In genomic region chr14:60164404-60164716, GRCh38 we compare ENCODE assay signal across 8 cellular contexts. TPM values are rescaled to one million over a fixed set of nuclear protein-coding genes. Genes with fewer than 3 reads are reported as not detected.
A peak's percentile ranks its signal among the peaks of the same experiment; 100 is the strongest.
DNase-seq lines count a peak whose midpoint lies in the region; ATAC-seq and TF ChIP-seq lines count a peak whose summit lies in the region.

No MANE protein-coding gene starts in this region.

- in situ Hi-C loops in astrocyte of the spinal cord (cut with HindIII; ENCODE audit: low sequenced_read_pairs): no loop called here

- H3F3A ChIP-seq in SK-N-SH (replicated peaks; ENCODE audit: insufficient read depth): peaks cover 7% of the 10 kb centered on the region

- no peak for DNase-seq in SK-N-SH
- DNase-seq in astrocyte of the spinal cord (ENCODE audit: low read depth, low spot score): no peak
- no peak for DNase-seq in mesenchymal stem cell
- DNase-seq in amniotic stem cell (lab: John Stamatoyannopoulos, UW): no peak
- no peak for DNase-seq in epidermal melanocyte (ENCODE audit: insufficient read length, low spot score)
- no peak for DNase-seq in AG08396 (ENCODE audit: low spot score)

- H3K27ac ChIP-seq in SK-N-SH (ENCODE audit: low read depth in 2 of 2, low read length in 1 of 2) (peak overlapping the region; percentile 78 to 96), mesenchymal stem cell (ENCODE audit: low read length, poor library complexity, severe bottlenecking) (peak overlapping the region; percentile 79)

- no peaks in the 10 kb centered on the region for H3K9me3 ChIP-seq in SK-N-SH
- no peaks in the 10 kb centered on the region for H3K9me3 ChIP-seq in mesenchymal stem cell (ENCODE audit: control insufficient read depth, low read length)

- H3K9ac ChIP-seq in SK-N-SH (peak overlapping the region; percentile 82), mesenchymal stem cell (ENCODE audit: low read length) (peak overlapping the region; percentile 96)

- no peak overlapping the region for H4K8ac ChIP-seq in mesenchymal stem cell (ENCODE audit: low read length)

- peak overlapping the region; percentile 79 to 94 for H3K4me3 ChIP-seq in SK-N-SH (ENCODE audit: low read depth in 2 of 2, low read length in 1 of 2)
- H3K4me3 ChIP-seq in astrocyte of the spinal cord (ENCODE audit: low read depth, low read length): peak overlapping the region; percentile 92
- peak overlapping the region; percentile 91 to 94 for H3K4me3 ChIP-seq in mesenchymal stem cell (ENCODE audit: insufficient read depth in 1 of 2, low read depth in 1 of 2, low read length in 2 of 2)

- H3K23ac ChIP-seq in mesenchymal stem cell (ENCODE audit: low read length in 2 of 2): no peak overlapping the region

- no peak for TF ChIP-seq EP300 in SK-N-SH (IDR thresholded peaks at IDR 0.05; ENCODE audit: borderline replicate concordance in 1 of 2, low read depth in 1 of 2, low read length in 1 of 2)

- H3K27me3 ChIP-seq in SK-N-SH (ENCODE audit: insufficient read depth) (no peaks in the 10 kb centered on the region), mesenchymal stem cell (ENCODE audit: control insufficient read depth in 1 of 2, insufficient read depth in 1 of 2, low read length in 2 of 2) (no peaks in the 10 kb centered on the region)

- H3K18ac ChIP-seq in mesenchymal stem cell (ENCODE audit: low read depth in 1 of 2, low read length in 2 of 2): no peak overlapping the region

- H2BK120ac ChIP-seq in mesenchymal stem cell (ENCODE audit: low read depth, low read length): no peak overlapping the region

- no peak overlapping the region for H3K4ac ChIP-seq in mesenchymal stem cell (ENCODE audit: low read depth in 1 of 2, low read length in 2 of 2)

- H3K14ac ChIP-seq in mesenchymal stem cell (ENCODE audit: low read length in 2 of 2): no peak overlapping the region

- no peak overlapping the region for H2BK12ac ChIP-seq in mesenchymal stem cell (ENCODE audit: low read length in 2 of 2)

- WGBS in SK-N-SH (ENCODE audit: low lambda C conversion rate): 8% methylated on average over 5 of the region's 5 CpGs
- WGBS in mesenchymal stem cell: 52% methylated on average over 4 of the region's 5 CpGs

- H3K4me1 ChIP-seq in SK-N-SH (ENCODE audit: control insufficient read depth in 1 of 2, insufficient read depth in 2 of 2, low read depth in 1 of 2, low read length in 1 of 2): peaks cover 12 to 13% of the 10 kb centered on the region in 2 experiments; a peak in 3 of 4 replicates
- H3K4me1 ChIP-seq in mesenchymal stem cell (ENCODE audit: control insufficient read depth, insufficient read depth, low read depth, low read length): peaks cover 1% of the 10 kb centered on the region

- no peak overlapping the region for H2AK5ac ChIP-seq in mesenchymal stem cell (ENCODE audit: low read length, severe bottlenecking)

- ATAC-seq in SK-N-SH treated with all-trans-retinoic acid at 6 μM for 48 hours: no peak
- ATAC-seq in HG03175 (IDR thresholded peaks at IDR 0.05; ENCODE audit: unreplicated experiment): peak; percentile 10

- POLR2A ChIA-PET in SK-N-SH (lab: Yijun Ruan, JAX): interaction anchor here (1.2 to 1.5 kb wide), 4 partner anchors 13 to 84 kb away, joined by 3 to 16 read pairs (median 8); partner anchors contain the start of genes PCNX4 and PPM1A

- peaks cover 8% of the 10 kb centered on the region for H3K79me1 ChIP-seq in mesenchymal stem cell (replicated peaks; ENCODE audit: low read length, poor library complexity, severe bottlenecking)

- TF ChIP-seq CTCF in SK-N-SH (IDR thresholded peaks at IDR 0.05) (no peak), astrocyte of the spinal cord (IDR thresholded peaks at IDR 0.05; ENCODE audit: low read depth, low read length) (no peak)

- H3K9me2 ChIP-seq in SK-N-SH: no peaks in the 10 kb centered on the region

- H4K91ac ChIP-seq in mesenchymal stem cell (ENCODE audit: low read length): no peak overlapping the region

- no peaks in the 10 kb centered on the region for H4K20me1 ChIP-seq in SK-N-SH (ENCODE audit: insufficient read depth)

- no peak for TF ChIP-seq RAD21 in SK-N-SH (IDR thresholded peaks at IDR 0.05; ENCODE audit: low read length)

- no peak overlapping the region for H2BK15ac ChIP-seq in mesenchymal stem cell (ENCODE audit: low read depth, poor library complexity, severe bottlenecking)

- CTCF ChIA-PET in SK-N-SH (lab: Yijun Ruan, JAX): interaction anchor here (0.7 to 3.5 kb wide), 5 partner anchors 9 to 200 kb away, joined by 3 to 14 read pairs (median 3); no protein-coding TSS in a partner anchor

- H2AFZ ChIP-seq in SK-N-SH (ENCODE audit: low read depth): peak overlapping the region; percentile 80; the same call in 1 of the 2 replicates
- no peak overlapping the region for H2AFZ ChIP-seq in mesenchymal stem cell (ENCODE audit: low read depth, low read length)

- peaks cover 47% of the 10 kb centered on the region for H3K79me2 ChIP-seq in SK-N-SH (ENCODE audit: insufficient read depth)

- H2BK5ac ChIP-seq in mesenchymal stem cell (ENCODE audit: low read depth, low read length, poor library complexity, severe bottlenecking): no peak overlapping the region

- H3K36me3 ChIP-seq in SK-N-SH (replicated peaks in 1 of 2; ENCODE audit: control insufficient read depth in 1 of 2, insufficient read depth in 2 of 2, low read length in 1 of 2): peaks cover 4 to 7% of the 10 kb centered on the region in 2 experiments
- H3K36me3 ChIP-seq in mesenchymal stem cell (ENCODE audit: control insufficient read depth in 1 of 2, insufficient read depth in 2 of 2, low read depth in 1 of 2, low read length in 2 of 2): peaks cover 0 to 3% of the 10 kb centered on the region in 2 experiments

- peak overlapping the region; percentile 87 for H3K4me2 ChIP-seq in SK-N-SH
- peak overlapping the region; percentile 64 for H3K4me2 ChIP-seq in mesenchymal stem cell (ENCODE audit: low read length, poor library complexity, severe bottlenecking)

TF ChIP-seq in SK-N-SH, 30 proteins besides CTCF, POLR2A, EP300 and RAD21:
- TF ChIP-seq NFIC (IDR thresholded peaks at IDR 0.05; ENCODE audit: borderline replicate concordance) (peak; percentile 22; the same call in 1 of the 2 replicates), CHD2 (IDR thresholded peaks at IDR 0.05; ENCODE audit: low read length, partially characterized antibody) (peak; percentile 17), GATA2 (CRISPR knock-in tag; IDR thresholded peaks at IDR 0.05) (peak; percentile 56)
- TF ChIP-seq, protein P1, sequence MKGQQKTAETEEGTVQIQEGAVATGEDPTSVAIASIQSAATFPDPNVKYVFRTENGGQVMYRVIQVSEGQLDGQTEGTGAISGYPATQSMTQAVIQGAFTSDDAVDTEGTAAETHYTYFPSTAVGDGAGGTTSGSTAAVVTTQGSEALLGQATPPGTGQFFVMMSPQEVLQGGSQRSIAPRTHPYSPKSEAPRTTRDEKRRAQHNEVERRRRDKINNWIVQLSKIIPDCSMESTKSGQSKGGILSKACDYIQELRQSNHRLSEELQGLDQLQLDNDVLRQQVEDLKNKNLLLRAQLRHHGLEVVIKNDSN (IDR thresholded peaks at IDR 0.05; ENCODE audit: borderline replicate concordance, low read depth): no peak

TF ChIP-seq in SK-N-SH treated with all-trans-retinoic acid at 6 μM for 48 hours, 23 proteins besides CTCF, POLR2A, EP300 and RAD21:
- TF ChIP-seq CREB5 (CRISPR knock-in tag; IDR thresholded peaks at IDR 0.05; ENCODE audit: low read depth): no peak
- TF ChIP-seq ARNTL (CRISPR knock-in tag; IDR thresholded peaks at IDR 0.05; ENCODE audit: borderline replicate concordance, low read depth): no peak
- no peak for TF ChIP-seq OSR1 (CRISPR knock-in tag; IDR thresholded peaks at IDR 0.05)
- TF ChIP-seq, protein P2, sequence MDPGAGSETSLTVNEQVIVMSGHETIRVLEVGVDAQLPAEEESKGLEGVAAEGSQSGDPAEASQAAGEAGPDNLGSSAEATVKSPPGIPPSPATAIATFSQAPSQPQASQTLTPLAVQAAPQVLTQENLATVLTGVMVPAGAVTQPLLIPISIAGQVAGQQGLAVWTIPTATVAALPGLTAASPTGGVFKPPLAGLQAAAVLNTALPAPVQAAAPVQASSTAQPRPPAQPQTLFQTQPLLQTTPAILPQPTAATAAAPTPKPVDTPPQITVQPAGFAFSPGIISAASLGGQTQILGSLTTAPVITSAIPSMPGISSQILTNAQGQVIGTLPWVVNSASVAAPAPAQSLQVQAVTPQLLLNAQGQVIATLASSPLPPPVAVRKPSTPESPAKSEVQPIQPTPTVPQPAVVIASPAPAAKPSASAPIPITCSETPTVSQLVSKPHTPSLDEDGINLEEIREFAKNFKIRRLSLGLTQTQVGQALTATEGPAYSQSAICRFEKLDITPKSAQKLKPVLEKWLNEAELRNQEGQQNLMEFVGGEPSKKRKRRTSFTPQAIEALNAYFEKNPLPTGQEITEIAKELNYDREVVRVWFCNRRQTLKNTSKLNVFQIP (CRISPR knock-in tag; IDR thresholded peaks at IDR 0.05; ENCODE audit: borderline replicate concordance, low read depth): no peak

RNA-seq across cellular contexts. Expression of gene DHRS7, which starts 0.8 kb away (rescaled TPM):
- 54.0 and 88.7 TPM in 2 replicates for polyA plus RNA-seq in SK-N-SH (2012; rRNA removed)
- polyA plus RNA-seq in SK-N-SH (2012; cell fraction: cytosol; rRNA removed): 69.0 and 72.0 TPM in 2 replicates
- 49.4 and 61.8 TPM in 2 replicates for polyA plus RNA-seq in SK-N-SH (2012; cell fraction: nucleus; rRNA removed)
- 74.0 TPM for polyA plus RNA-seq in mesenchymal stem cell (2013, experiment 1 of 2)
- 76.4 TPM for polyA plus RNA-seq in mesenchymal stem cell (2013, experiment 2 of 2)
